Comparison of ENCODE assay signal across 1 cellular context in genomic region chr22:20908717-20909116, GRCh38. TPM values are rescaled to one million over a fixed set of nuclear protein-coding genes. Genes with fewer than 3 reads are reported as not detected.
"Had no signal": no experiment of that assay in that cellular context is flagged by ENCODE, and none has a peak within 500 bp of the region (broad histone marks: within the 10 kb centered on the region; RNA-seq: fewer than 3 reads in every experiment).

No MANE protein-coding gene starts in this region.

RNA-seq across cellular contexts. Expression of gene AIFM3, which starts 58.3 kb away (rescaled TPM):
- total RNA-seq: LHCN-M2 had no signal
